Comparison of ENCODE assay signal across 1 cellular context in the genomic region with DNA sequence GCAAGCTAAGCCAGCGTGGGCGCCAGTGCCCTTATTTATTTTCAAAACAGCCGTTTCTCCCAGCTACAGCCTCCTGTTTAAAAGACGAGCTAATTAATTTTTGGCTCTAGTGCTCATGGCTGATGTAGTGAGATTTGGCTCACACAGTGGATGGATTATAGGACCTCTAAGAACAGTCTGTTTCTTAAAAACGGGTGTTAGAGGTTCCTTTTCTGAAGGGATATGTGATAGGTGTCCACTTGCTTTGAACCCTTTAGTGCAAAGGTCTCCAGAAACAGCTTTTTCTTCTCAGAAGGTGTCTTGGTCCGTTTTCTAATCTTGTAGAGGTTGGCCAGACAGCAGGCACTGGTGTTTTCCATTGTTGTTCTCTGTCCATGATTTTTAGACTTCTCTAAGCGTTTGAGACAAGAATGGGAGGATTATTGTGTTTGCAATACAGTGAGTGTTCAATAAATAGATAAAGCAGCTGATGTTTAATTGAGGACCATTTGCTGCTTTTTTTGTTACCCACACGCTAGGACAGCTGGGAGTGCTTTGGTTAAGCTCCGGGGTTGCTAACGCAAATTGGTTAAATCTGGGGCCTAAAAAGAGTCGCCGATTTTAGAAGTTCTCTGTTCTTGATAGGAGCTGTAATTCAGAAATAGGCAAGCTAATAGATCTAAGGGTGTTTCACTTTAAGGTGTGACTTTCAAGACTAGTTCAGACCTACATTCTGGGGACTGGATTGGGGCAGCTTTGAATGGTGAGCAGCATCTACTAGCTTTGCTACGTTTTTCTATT.
TF ChIP-seq lines count a peak whose summit lies in the region.

No MANE protein-coding gene starts in this region.

TF ChIP-seq in K562, 482 proteins besides CTCF, POLR2A, EP300 and RAD21:
- TF ChIP-seq, protein P1, sequence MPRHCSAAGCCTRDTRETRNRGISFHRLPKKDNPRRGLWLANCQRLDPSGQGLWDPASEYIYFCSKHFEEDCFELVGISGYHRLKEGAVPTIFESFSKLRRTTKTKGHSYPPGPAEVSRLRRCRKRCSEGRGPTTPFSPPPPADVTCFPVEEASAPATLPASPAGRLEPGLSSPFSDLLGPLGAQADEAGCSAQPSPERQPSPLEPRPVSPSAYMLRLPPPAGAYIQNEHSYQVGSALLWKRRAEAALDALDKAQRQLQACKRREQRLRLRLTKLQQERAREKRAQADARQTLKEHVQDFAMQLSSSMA (CRISPR knock-in tag; IDR thresholded peaks at IDR 0.05), result no peak
- peak; percentile 45; the same call in 1 of the 2 replicates for TF ChIP-seq FOXM1 (IDR thresholded peaks at IDR 0.05; ENCODE audit: low read depth)
- no peak for TF ChIP-seq FOXM1 (CRISPR knock-in tag; IDR thresholded peaks at IDR 0.05; ENCODE audit: low read depth)
- TF ChIP-seq SIN3B (IDR thresholded peaks at IDR 0.05; ENCODE audit: low read depth), result no peak
- TF ChIP-seq BACH1 (tag; IDR thresholded peaks at IDR 0.05), result 0 out of 2 replicates have a peak, but pooled peaks have one; percentile 30
- TF ChIP-seq FOXJ2 (tag; IDR thresholded peaks at IDR 0.05), result 0 out of 2 replicates have a peak, but pooled peaks have one; percentile 25
